In the genomic region with DNA sequence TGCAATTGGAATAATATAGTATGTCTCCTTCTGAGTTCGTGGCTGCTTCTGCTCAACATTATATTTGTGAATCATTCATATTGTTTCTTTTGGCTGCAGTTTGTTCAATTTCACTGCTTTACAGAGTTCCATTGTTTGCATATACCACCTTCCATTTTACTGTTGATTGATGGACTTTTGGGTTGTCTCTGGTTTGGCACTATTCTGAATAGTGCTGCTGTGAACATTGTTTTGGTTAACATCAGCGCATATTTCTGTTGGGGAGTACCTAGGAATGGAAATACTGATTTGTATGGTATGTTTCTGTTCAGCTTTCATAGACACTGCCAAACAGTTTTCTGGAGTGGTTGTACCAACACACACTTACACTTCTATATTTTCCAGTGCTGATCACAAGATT, we compare ENCODE assay signal across 15 cellular contexts. TPM values are rescaled to one million over a fixed set of nuclear protein-coding genes. Genes with fewer than 3 reads are reported as not detected.
DNase-seq lines count a peak whose midpoint lies in the region; ATAC-seq and TF ChIP-seq lines count a peak whose summit lies in the region.
"Had no signal": no experiment of that assay in that cellular context is flagged by ENCODE, and none has a peak within 500 bp of the region (broad histone marks: within the 10 kb centered on the region; RNA-seq: fewer than 3 reads in every experiment).

No MANE protein-coding gene starts in this region.

- no peaks in the 10 kb centered on the region for H3K9me2 ChIP-seq in SK-N-SH

- H2AFZ ChIP-seq in IMR-90 (replicated peaks; ENCODE audit: low read length, poor library complexity) (no peak overlapping the region), SK-N-SH (ENCODE audit: low read depth) (no peak overlapping the region)
- H2AFZ ChIP-seq: GM23248 had no signal

- no peak overlapping the region for H4K8ac ChIP-seq in IMR-90 (ENCODE audit: low read depth in 2 of 2, low read length in 2 of 2)

- no peak for TF ChIP-seq POLR2A in IMR-90 (IDR thresholded peaks at IDR 0.05; ENCODE audit: low read depth, low read length)

- TF ChIP-seq RAD21 in IMR-90 (IDR thresholded peaks at IDR 0.05; ENCODE audit: low read length) (no peak), SK-N-SH (IDR thresholded peaks at IDR 0.05; ENCODE audit: low read length) (no peak)

- no peak overlapping the region for H3K4ac ChIP-seq in IMR-90 (ENCODE audit: low read depth, low read length)

- no peak overlapping the region for H2AK5ac ChIP-seq in IMR-90 (ENCODE audit: low read depth, low read length)

- TF ChIP-seq EP300 in SK-N-SH (IDR thresholded peaks at IDR 0.05; ENCODE audit: borderline replicate concordance in 1 of 2, low read depth in 1 of 2, low read length in 1 of 2) = no peak

- TF ChIP-seq CTCF in IMR-90 (conservative IDR thresholded peaks at IDR 0.05; ENCODE audit: low read depth, low read length) (no peak), astrocyte of the spinal cord (IDR thresholded peaks at IDR 0.05; ENCODE audit: low read depth, low read length) (no peak), fibroblast of the aortic adventitia (IDR thresholded peaks at IDR 0.05; ENCODE audit: insufficient read depth, low read length) (no peak), SK-N-SH (IDR thresholded peaks at IDR 0.05) (no peak)

- no peaks in the 10 kb centered on the region for H3K79me2 ChIP-seq in SK-N-SH (ENCODE audit: insufficient read depth)

- intact Hi-C loops in IMR-90 (cut with micrococcal nuclease) = no loop called here

- peaks cover 19% of the 10 kb centered on the region for H4K20me1 ChIP-seq in IMR-90 (ENCODE audit: insufficient read depth, low read length)
- H4K20me1 ChIP-seq in SK-N-SH (ENCODE audit: insufficient read depth) = no peaks in the 10 kb centered on the region

- H3K27ac ChIP-seq in IMR-90 (ENCODE audit: insufficient read depth, low read length) (no peak overlapping the region), SK-N-SH (ENCODE audit: low read depth in 2 of 2, low read length in 1 of 2) (no peak overlapping the region)
- H3K27ac ChIP-seq: GM23248 had no signal

- WGBS in IMR-90 (ENCODE audit: extremely low coverage in 2 of 2, insufficient read length in 1 of 2), 2 experiments = no CpG with 5 or more reads among the region's 2 CpGs
- WGBS in SK-N-SH (ENCODE audit: low lambda C conversion rate) = 2% methylated on average over 2 of the region's 2 CpGs

- H3K14ac ChIP-seq in IMR-90 (replicated peaks; ENCODE audit: low read depth, low read length) = no peak overlapping the region

- peaks cover 9 to 44% of the 10 kb centered on the region in 2 experiments; a peak in 3 of 4 replicates for H3K79me1 ChIP-seq in IMR-90 (ENCODE audit: low read depth in 1 of 2, low read length in 2 of 2)

- no peak overlapping the region for H2BK5ac ChIP-seq in IMR-90 (ENCODE audit: low read depth, low read length, poor library complexity, severe bottlenecking)

- H3K9me1 ChIP-seq in IMR-90 (ENCODE audit: insufficient read depth, low read length) = peaks cover 4% of the 10 kb centered on the region; the same call in 1 of the 2 replicates

- DNase-seq in IMR-90 = peak; percentile 11
- DNase-seq in astrocyte of the spinal cord (ENCODE audit: low read depth, low spot score) = peak; percentile 65
- DNase-seq in fibroblast of the aortic adventitia (ENCODE audit: low read depth) = peak; percentile 81
- no peak for DNase-seq in SK-N-SH
- DNase-seq in HPDE6-E6E7 (ENCODE audit: extremely low spot score) = no peak
- no peak for DNase-seq in DMS53 (lab: John Stamatoyannopoulos, UW)
- DNase-seq: C1 segment of cervical spinal cord; Calu3; CD4-positive, alpha-beta memory T cell; COR-L47; DND-41; GM23248; H7; HCEC 1CT had no signal

- no peak for ATAC-seq in IMR-90 (ENCODE audit: low read depth)
- no peak for ATAC-seq in HG03039 (IDR thresholded peaks at IDR 0.05; ENCODE audit: unreplicated experiment)

- H3K36me3 ChIP-seq in IMR-90 (ENCODE audit: control insufficient read depth, insufficient read depth, low read length) = no peaks in the 10 kb centered on the region; the same call in 1 of the 2 replicates
- no peaks in the 10 kb centered on the region for H3K36me3 ChIP-seq in SK-N-SH (replicated peaks in 1 of 2; ENCODE audit: control insufficient read depth in 1 of 2, insufficient read depth in 2 of 2, low read length in 1 of 2)

- H3K27me3 ChIP-seq in IMR-90 (ENCODE audit: control insufficient read depth, insufficient read depth, low read length) (no peaks in the 10 kb centered on the region), SK-N-SH (ENCODE audit: insufficient read depth) (peaks cover 29% of the 10 kb centered on the region; the same call in 1 of the 2 replicates)

- H2BK120ac ChIP-seq in IMR-90 (ENCODE audit: low read depth, low read length) = no peak overlapping the region

- H2BK20ac ChIP-seq in IMR-90 (ENCODE audit: low read depth, low read length) = no peak overlapping the region

- no peaks in the 10 kb centered on the region for H3F3A ChIP-seq in SK-N-SH (replicated peaks; ENCODE audit: insufficient read depth)

- no peak overlapping the region for H3K23ac ChIP-seq in IMR-90 (ENCODE audit: low read depth, low read length)

- H3K18ac ChIP-seq in IMR-90 (ENCODE audit: low read depth, low read length) = no peak overlapping the region

- dilution Hi-C loops in IMR-90 (cut with HindIII; ENCODE audit: low sequenced_read_pairs, unreplicated experiment) = no loop called here

- in situ Hi-C loops in IMR-90 (cut with MboI; ENCODE audit: low sequenced_read_pairs) = no loop called here
- in situ Hi-C loops in astrocyte of the spinal cord (cut with HindIII; ENCODE audit: low sequenced_read_pairs) = no loop called here

- H3K4me3 ChIP-seq in IMR-90 (ENCODE audit: insufficient read depth, low read depth, low read length) = no peak overlapping the region
- no peak overlapping the region for H3K4me3 ChIP-seq in astrocyte of the spinal cord (ENCODE audit: low read depth, low read length)
- H3K4me3 ChIP-seq in fibroblast of the aortic adventitia (ENCODE audit: low read depth, low read length) = no peak overlapping the region
- H3K4me3 ChIP-seq in SK-N-SH (ENCODE audit: low read depth in 2 of 2, low read length in 1 of 2) = no peak overlapping the region
- H3K4me3 ChIP-seq: GM23248 had no signal

- H2BK15ac ChIP-seq in IMR-90 (ENCODE audit: low read depth, low read length) = no peak overlapping the region

- no peak overlapping the region for H4K91ac ChIP-seq in IMR-90 (ENCODE audit: insufficient read depth, low read depth, low read length)

- H3K4me1 ChIP-seq in IMR-90 (ENCODE audit: control insufficient read depth, insufficient read depth, low read length) = no peaks in the 10 kb centered on the region
- no peaks in the 10 kb centered on the region for H3K4me1 ChIP-seq in SK-N-SH (ENCODE audit: control insufficient read depth in 1 of 2, insufficient read depth in 2 of 2, low read depth in 1 of 2, low read length in 1 of 2)

- H3K9ac ChIP-seq in IMR-90 (ENCODE audit: low read depth, low read length) (no peak overlapping the region), SK-N-SH (no peak overlapping the region)
- H3K9ac ChIP-seq: GM23248 had no signal

- H3K9me3 ChIP-seq in IMR-90 (ENCODE audit: control insufficient read depth, insufficient read depth, low read length) (no peaks in the 10 kb centered on the region), SK-N-SH (peaks cover 8% of the 10 kb centered on the region; the same call in 1 of the 2 replicates)

- POLR2A ChIA-PET in IMR-90 (lab: Charles Lee; ENCODE audit: unreplicated experiment) = interaction anchor here (0.7 kb wide), 1 partner anchor 33 kb away, joined by 5 read pairs; no protein-coding TSS in a partner anchor
- POLR2A ChIA-PET in SK-N-SH (lab: Yijun Ruan, JAX) = no interaction called here

- no peak overlapping the region for H2AK9ac ChIP-seq in IMR-90 (replicated peaks; ENCODE audit: low read depth, low read length, poor library complexity)

- H4K5ac ChIP-seq in IMR-90 (ENCODE audit: low read depth, low read length) = no peak overlapping the region

- no peak overlapping the region for H3K4me2 ChIP-seq in IMR-90 (ENCODE audit: low read depth, low read length)
- H3K4me2 ChIP-seq in SK-N-SH = no peak overlapping the region

- H3K56ac ChIP-seq in IMR-90 (ENCODE audit: extremely low read depth, insufficient read depth, low read length) = no peak overlapping the region

- CTCF ChIA-PET in IMR-90 (lab: Yijun Ruan, JAX) = no interaction called here
- CTCF ChIA-PET in SK-N-SH (lab: Yijun Ruan, JAX) = no interaction called here

- no TSS peak for BruUV-seq in IMR-90 (replicated peaks; lab: Mats Ljungman, UMichigan)

TF ChIP-seq in IMR-90, 13 proteins besides CTCF, POLR2A, EP300 and RAD21:
- TF ChIP-seq MXI1 (IDR thresholded peaks at IDR 0.05; ENCODE audit: borderline replicate concordance, low read depth, low read length) (no peak), NFE2L2 (IDR thresholded peaks at IDR 0.05; ENCODE audit: low read depth, low read length) (no peak), RCOR1 (IDR thresholded peaks at IDR 0.05; ENCODE audit: insufficient replicate concordance, low read length) (no peak), MAFK (IDR thresholded peaks at IDR 0.05; ENCODE audit: low read depth, low read length) (no peak), RFX5 (IDR thresholded peaks at IDR 0.05; ENCODE audit: low read depth, low read length) (no peak), FOS (IDR thresholded peaks at IDR 0.05; ENCODE audit: low read depth, low read length) (no peak), MAZ (IDR thresholded peaks at IDR 0.05; ENCODE audit: borderline replicate concordance, low read depth, low read length) (no peak)

TF ChIP-seq in SK-N-SH, 30 proteins besides CTCF, POLR2A, EP300 and RAD21:
- no peak for TF ChIP-seq FOXM1 (IDR thresholded peaks at IDR 0.05; ENCODE audit: low read depth)

RNA-seq across cellular contexts. Expression of a gene that starts 46.9 kb away (rescaled TPM):
- total RNA-seq in IMR-90 (2012; rRNA removed) (13.8 and 14.4 TPM in 2 replicates), fibroblast of the aortic adventitia (ENCODE audit: low replicate concordance) (27.1 and 36.1 TPM in 2 replicates)
- polyA plus RNA-seq in IMR-90 (2012; rRNA removed) (6.6 and 7.7 TPM in 2 replicates), SK-N-SH (2012; rRNA removed) (1.7 and 5.0 TPM in 2 replicates)
- 2.8 and 5.4 TPM in 2 replicates for polyA plus RNA-seq in IMR-90 (2012; cell fraction: cytosol; rRNA removed)
- polyA plus RNA-seq in IMR-90 (2012; cell fraction: nucleus; rRNA removed; ENCODE audit: low replicate concordance) = 1.2 and 5.5 TPM in 2 replicates
- 4.6 and 5.0 TPM in 2 replicates for polyA plus RNA-seq in SK-N-SH (2012; cell fraction: cytosol; rRNA removed)
- 1.9 and 2.8 TPM in 2 replicates for polyA plus RNA-seq in SK-N-SH (2012; cell fraction: nucleus; rRNA removed)

Comparison
In these comparisons a context has a peak if more than half of its experiments do, and no peak if none do; other contexts are left out.
1. DNase-seq: peak in IMR-90 (single experiment), astrocyte of the spinal cord (single experiment) and fibroblast of the aortic adventitia (single experiment); none in SK-N-SH (single experiment), HPDE6-E6E7 (single experiment) and DMS53 (single experiment).